19 cellular contexts compared by ENCODE assay signal in the genomic region with DNA sequence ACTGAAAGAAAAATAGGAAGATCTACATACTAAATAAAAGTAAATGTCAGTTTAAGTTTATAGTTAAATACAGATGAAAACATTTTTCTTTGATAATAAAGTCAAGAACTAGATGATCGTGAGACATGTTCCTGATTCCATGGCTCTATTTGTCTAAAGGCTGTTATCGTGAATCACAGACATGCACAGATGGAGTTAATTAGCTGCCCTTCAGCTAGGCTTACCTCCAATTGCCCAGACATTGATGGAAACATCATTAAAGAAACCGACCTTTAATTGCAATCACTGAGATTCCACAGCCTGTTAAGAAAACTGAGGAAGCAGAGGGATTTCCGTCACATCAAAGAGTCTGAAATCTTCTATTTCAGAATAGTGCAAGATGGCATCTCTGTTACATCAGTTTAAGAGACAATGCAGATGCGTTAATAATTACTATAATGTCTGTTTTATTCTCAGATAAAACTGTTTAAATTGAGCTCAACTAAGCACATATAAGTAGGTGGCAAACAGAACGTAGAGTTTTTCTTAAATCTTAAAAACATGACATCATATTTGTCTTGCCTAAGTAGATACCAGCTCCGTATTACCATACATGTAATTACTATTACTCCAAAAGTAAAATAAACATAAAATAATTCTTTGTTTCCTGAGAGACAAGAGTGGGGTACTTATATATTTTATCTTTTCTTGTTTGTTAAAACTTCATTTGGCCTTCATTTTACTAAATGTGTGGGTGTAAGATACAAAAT.
"Had no signal": no experiment of that assay in that cellular context is flagged by ENCODE, and none has a peak within 500 bp of the region (broad histone marks: within the 10 kb centered on the region; RNA-seq: fewer than 3 reads in every experiment).

No MANE protein-coding gene starts in this region.

- ATAC-seq: activated CD8-positive, alpha-beta T cell treated with anti-CD3 and anti-CD28 coated beads for 36 hours; body of pancreas; left lobe of liver; natural killer cell treated with Interleukin-12 subunit alpha and Interleukin-12 subunit beta and Interleukin-15 and Interleukin-18, amount 100 ng/mL, for 72 hours; pancreas; sciatic nerve; stimulated activated memory B cell treated with anti-CD40 and anti-IgM and Interleukin-4, amounts not matched to agents 10 μg/mL and 1 μg/mL and 100 μg/mL, for 72 hours had no signal

- DNase-seq: activated CD4-positive, alpha-beta T cell treated with anti-CD3 and anti-CD28 coated beads, Interleukin-2, amount 10 ng/mL, durations not matched to agents 24 days and 14 days; activated CD4-positive, CD25-positive, alpha-beta regulatory T cell; activated CD8-positive, alpha-beta T cell treated with anti-CD3 and anti-CD28 coated beads for 36 hours; activated naive CD4-positive, alpha-beta T cell treated with Interleukin-2 at 50 U/mL for 16 hours; activated naive CD8-positive, alpha-beta T cell treated with anti-CD3 and anti-CD28 coated beads, Interleukin-2, amount 10 ng/mL, durations not matched to agents 7 days and 5 days; activated T-cell treated with anti-CD3 and anti-CD28 coated beads, Interleukin-2, amount 50 U/mL, for 24 hours; body of pancreas; endodermal cell; head of caudate nucleus; pancreas; stimulated activated CD4-positive, alpha-beta T cell treated with anti-CD3 and anti-CD28 coated beads, Interleukin-4, amount 100 ng/mL, for 4 hours; T-helper 9 cell; testis had no signal

- FAIRE-seq: frontal cortex, keratinocyte, pancreas had no signal
